Comparison of ENCODE assay signal across 10 cellular contexts in genomic region chr10:68992721-68993440, GRCh38. TPM values are rescaled to one million over a fixed set of nuclear protein-coding genes. Genes with fewer than 3 reads are reported as not detected.
DNase-seq lines count a peak whose midpoint lies in the region; ATAC-seq, FAIRE-seq and TF ChIP-seq lines count a peak whose summit lies in the region.
"Had no signal": no experiment of that assay in that cellular context is flagged by ENCODE, and none has a peak within 500 bp of the region (broad histone marks: within the 10 kb centered on the region; RNA-seq: fewer than 3 reads in every experiment).

No MANE protein-coding gene starts in this region.

- CTCF ChIA-PET in CD4-positive, alpha-beta T cell (lab: Charles Lee), result no interaction called here

- DNase-seq in CD4-positive, alpha-beta T cell, result no peak
- DNase-seq in fibroblast of villous mesenchyme (ENCODE audit: low read depth) (peak; percentile 95), psoas muscle (peak; percentile 39 to 68), kidney (no peak), NCI-H748 (lab: John Stamatoyannopoulos, UW; ENCODE audit: unreplicated experiment) (no peak), NCI-H2196 (lab: John Stamatoyannopoulos, UW; ENCODE audit: unreplicated experiment) (no peak)
- no peak for DNase-seq in stimulated activated CD4-positive, alpha-beta T cell treated with anti-CD3 and anti-CD28 coated beads, Interleukin-4, amount 100 ng/mL, for 1 hour
- DNase-seq: NCI-H1092 treated with DMSO at 0.1 percent for 48 hours had no signal

- H3K4me3 ChIP-seq in fibroblast of villous mesenchyme (ENCODE audit: low read depth, low read length), result no peak overlapping the region
- peak overlapping the region; percentile 19 for H3K4me3 ChIP-seq in psoas muscle
- no peak overlapping the region for H3K4me3 ChIP-seq in kidney (ENCODE audit: low read length in 2 of 2)

- H3K36me3 ChIP-seq in psoas muscle (ENCODE audit: insufficient read depth in 1 of 2, low read depth in 1 of 2) (peaks cover 0 to 2% of the 10 kb centered on the region in 2 donors), kidney (ENCODE audit: control insufficient read depth in 1 of 2, insufficient read depth in 2 of 2, low read length in 2 of 2) (peaks cover 0 to 3% of the 10 kb centered on the region in 2 donors)

- no peaks in the 10 kb centered on the region for H3K27me3 ChIP-seq in CD4-positive, alpha-beta T cell (ENCODE audit: control insufficient read depth, insufficient read depth, low read length)
- no peaks in the 10 kb centered on the region for H3K27me3 ChIP-seq in psoas muscle (ENCODE audit: insufficient read depth in 3 of 3, low read length in 2 of 3)

- no peaks in the 10 kb centered on the region for H3K9me3 Mint-ChIP-seq in CD4-positive, alpha-beta T cell

- H3K9me3 ChIP-seq in CD4-positive, alpha-beta T cell (ENCODE audit: control insufficient read depth, low read length), result no peaks in the 10 kb centered on the region
- H3K9me3 ChIP-seq in psoas muscle (no peaks in the 10 kb centered on the region), kidney (ENCODE audit: control insufficient read depth in 1 of 2, low read length in 2 of 2) (no peaks in the 10 kb centered on the region)

- no peak for ATAC-seq in CD4-positive, alpha-beta T cell (ENCODE audit: poor library complexity)
- peak; percentile 28 for ATAC-seq in SK-N-SH treated with all-trans-retinoic acid at 6 μM for 48 hours
- ATAC-seq in psoas muscle, result peak; percentile 26 to 60 (median 46)

- FAIRE-seq in kidney (lab: Jason Lieb, UNC), result no peak
- FAIRE-seq: H1 had no signal

- peaks cover 18% of the 10 kb centered on the region for H3K36me3 Mint-ChIP-seq in CD4-positive, alpha-beta T cell (ENCODE audit: low read depth)

- H3K4me1 ChIP-seq in psoas muscle (peaks cover 44% of the 10 kb centered on the region), kidney (ENCODE audit: control insufficient read depth in 1 of 2, insufficient read depth in 1 of 2, low read depth in 1 of 2, low read length in 2 of 2) (peaks cover 5 to 11% of the 10 kb centered on the region in 2 donors)

- TF ChIP-seq CTCF in CD4-positive, alpha-beta T cell (IDR thresholded peaks at IDR 0.05), result no peak
- TF ChIP-seq CTCF in fibroblast of villous mesenchyme (IDR thresholded peaks at IDR 0.05; ENCODE audit: insufficient read depth, low read depth, low read length) (no peak), psoas muscle (IDR thresholded peaks at IDR 0.05) (no peak), kidney (IDR thresholded peaks at IDR 0.05; ENCODE audit: borderline replicate concordance, extremely low read depth, insufficient read depth) (no peak)

- POLR2A ChIA-PET in CD4-positive, alpha-beta T cell (lab: Charles Lee), result interaction anchor here (0.8 kb wide), 1 partner anchor 99 kb away, joined by 3 read pairs; no protein-coding TSS in a partner anchor

- H3K27ac Mint-ChIP-seq in CD4-positive, alpha-beta T cell, result peak overlapping the region; percentile 4

- intact Hi-C loops in CD4-positive, alpha-beta T cell (cut with DNase I, micrococcal nuclease), result loop anchor here (5.0 kb wide), 2 partner anchors 36 to 184 kb away; partner anchors contain the start of gene DDX21 (in 1 of the 2)
- intact Hi-C loops in psoas muscle (cut with DNase I) (loop anchor here in 1 of 2 donors (10.0 kb wide), 1 partner anchor 132 kb away; the partner anchor contains the start of gene VPS26A), kidney (cut with DNase I) (no loop called here)

- peak overlapping the region; percentile 17 for H3K4me3 Mint-ChIP-seq in CD4-positive, alpha-beta T cell

- no peak overlapping the region for H3K27ac ChIP-seq in CD4-positive, alpha-beta T cell (ENCODE audit: low read depth, low read length)
- peak overlapping the region; percentile 75 for H3K27ac ChIP-seq in psoas muscle
- no peak overlapping the region for H3K27ac ChIP-seq in kidney (ENCODE audit: low read depth in 2 of 2, low read length in 2 of 2)

- WGBS in psoas muscle, 3 donors, result 15 to 20% (median 16%) methylated on average over 2 of the region's 2 CpGs

- H3K27me3 Mint-ChIP-seq in CD4-positive, alpha-beta T cell, result no peaks in the 10 kb centered on the region

- H3K4me1 Mint-ChIP-seq in CD4-positive, alpha-beta T cell (ENCODE audit: low read depth), result peaks cover 73% of the 10 kb centered on the region

- peak overlapping the region in 1 of 2 donors; percentile 4 for H3K9ac ChIP-seq in kidney (ENCODE audit: low read length in 2 of 2)

TF ChIP-seq in SK-N-SH treated with all-trans-retinoic acid at 6 μM for 48 hours, 23 proteins besides CTCF, POLR2A, EP300 and RAD21:
- TF ChIP-seq PPARA (CRISPR knock-in tag; IDR thresholded peaks at IDR 0.05; ENCODE audit: borderline replicate concordance) (no peak), TOX (CRISPR knock-in tag; IDR thresholded peaks at IDR 0.05; ENCODE audit: borderline replicate concordance) (no peak), OSR1 (CRISPR knock-in tag; IDR thresholded peaks at IDR 0.05) (no peak), POU6F1 (CRISPR knock-in tag; IDR thresholded peaks at IDR 0.05; ENCODE audit: borderline replicate concordance, low read depth) (no peak), ZNF70 (CRISPR knock-in tag; IDR thresholded peaks at IDR 0.05) (no peak), CSDC2 (CRISPR knock-in tag; IDR thresholded peaks at IDR 0.05) (no peak), ZNF565 (CRISPR knock-in tag; conservative IDR thresholded peaks at IDR 0.05; ENCODE audit: low read depth) (no peak), CREB5 (CRISPR knock-in tag; IDR thresholded peaks at IDR 0.05; ENCODE audit: low read depth) (no peak), ZNF8 (CRISPR knock-in tag; IDR thresholded peaks at IDR 0.05) (no peak), ZFP3 (CRISPR knock-in tag; IDR thresholded peaks at IDR 0.05) (no peak), ISL1 (CRISPR knock-in tag; IDR thresholded peaks at IDR 0.05) (no peak)

RNA-seq across cellular contexts. Expression of gene KIFBP, which starts 4.3 kb away (rescaled TPM):
- 1 to 10 TPM; 4.2 TPM for total RNA-seq in CD4-positive, alpha-beta T cell
- total RNA-seq in fibroblast of villous mesenchyme (42.5 and 74.7 TPM in 2 replicates), psoas muscle (10 to 100 TPM; 23.2 to 36.9 (median 32.1) TPM), kidney (26.7 TPM)
- polyA plus RNA-seq in psoas muscle (10 to 100 TPM in 2 of 3 donors, 1 to 10 TPM in 1; 7.9 to 24.0 (median 17.9) TPM), kidney (ENCODE audit: insufficient read depth, low read depth, low replicate concordance) (25.6 TPM)

RNA-seq across cellular contexts. Expression of gene DDX21, which starts 36.9 kb away (rescaled TPM):
- 100 to 1,000 TPM; 120 to 121 TPM for total RNA-seq in CD4-positive, alpha-beta T cell
- total RNA-seq in fibroblast of villous mesenchyme (61.8 and 84.6 TPM in 2 replicates), psoas muscle (100 to 1,000 TPM in 1 of 4 donors, 10 to 100 TPM in 3; 30.8 to 120 (median 85.4) TPM), kidney (49.4 TPM)
- polyA plus RNA-seq in psoas muscle (10 to 100 TPM; 31.6 to 90.6 (median 54.5) TPM), kidney (ENCODE audit: insufficient read depth, low read depth, low replicate concordance) (8.9 TPM)

Comparison
In these comparisons a context has a peak if more than half of its experiments do, and no peak if none do; other contexts are left out.
1. DNase-seq: peak in fibroblast of villous mesenchyme (single experiment) and psoas muscle (2 of 2); none in CD4-positive, alpha-beta T cell (0 of 10), kidney (single experiment), stimulated activated CD4-positive, alpha-beta T cell treated with anti-CD3 and anti-CD28 coated beads, Interleukin-4, amount 100 ng/mL, for 1 hour (single experiment), NCI-H748 (single experiment) and NCI-H2196 (single experiment).